1 cellular context compared by ENCODE assay signal in genomic region chr16:11171757-11172299, GRCh38.
A peak's percentile ranks its signal among the peaks of the same experiment; 100 is the strongest.
TF ChIP-seq lines count a peak whose summit lies in the region.

No MANE protein-coding gene starts in this region.

TF ChIP-seq in K562, 482 proteins besides CTCF, POLR2A, EP300 and RAD21 (continued from another document):
- TF ChIP-seq SIN3A (IDR thresholded peaks at IDR 0.05; ENCODE audit: borderline replicate concordance in 2 of 2, control insufficient read depth in 1 of 2, low read depth in 2 of 2, low read length in 2 of 2) = no peak
- no peak for TF ChIP-seq PCBP1 (IDR thresholded peaks at IDR 0.05; ENCODE audit: low read depth, low read length, poor library complexity, severe bottlenecking)
- no peak for TF ChIP-seq TAL1 (IDR thresholded peaks at IDR 0.05)
- no peak for TF ChIP-seq ZNF143 (CRISPR knock-in tag; IDR thresholded peaks at IDR 0.05)
- TF ChIP-seq CREM (IDR thresholded peaks at IDR 0.05; ENCODE audit: low read depth) = no peak
- TF ChIP-seq KAT8 (IDR thresholded peaks at IDR 0.05; ENCODE audit: low read depth) = no peak
- TF ChIP-seq DNMT1 (IDR thresholded peaks at IDR 0.05) = no peak
- TF ChIP-seq CEBPZ (IDR thresholded peaks at IDR 0.05; ENCODE audit: borderline replicate concordance, low read depth, low read length) = no peak
- TF ChIP-seq EP400 (IDR thresholded peaks at IDR 0.05) = no peak
- no peak for TF ChIP-seq ZBTB49 (CRISPR knock-in tag; IDR thresholded peaks at IDR 0.05; ENCODE audit: borderline replicate concordance)
- peak in 1 of 2 experiments; percentile 52; a peak in 1 of 4 replicates for TF ChIP-seq TEAD1 (CRISPR knock-in tag; IDR thresholded peaks at IDR 0.05)
- TF ChIP-seq ZNF695 (CRISPR knock-in tag; IDR thresholded peaks at IDR 0.05) = no peak
- no peak for TF ChIP-seq ZNF124 (CRISPR knock-in tag; IDR thresholded peaks at IDR 0.05)
- TF ChIP-seq THAP7 (CRISPR knock-in tag; IDR thresholded peaks at IDR 0.05) = no peak
- no peak for TF ChIP-seq FOXJ3 (CRISPR knock-in tag; IDR thresholded peaks at IDR 0.05)
- no peak for TF ChIP-seq FUS (optimal IDR thresholded peaks at IDR 0.05; ENCODE audit: low read depth, low read length)
- TF ChIP-seq HMG20A (CRISPR knock-in tag; conservative IDR thresholded peaks at IDR 0.05) = no peak
- TF ChIP-seq IRF1 (CRISPR knock-in tag; IDR thresholded peaks at IDR 0.05; ENCODE audit: borderline replicate concordance) = no peak
- no peak for TF ChIP-seq PPARD (CRISPR knock-in tag; IDR thresholded peaks at IDR 0.05)
- no peak for TF ChIP-seq ESRRA (IDR thresholded peaks at IDR 0.05; ENCODE audit: borderline replicate concordance, low read depth)
- TF ChIP-seq SNAPC5 (CRISPR knock-in tag; IDR thresholded peaks at IDR 0.05) = no peak
- TF ChIP-seq SAP30 (IDR thresholded peaks at IDR 0.05; ENCODE audit: borderline replicate concordance, insufficient read depth, low read depth, low read length, poor library complexity, severe bottlenecking) = no peak
- no peak for TF ChIP-seq PHB (CRISPR knock-in tag; IDR thresholded peaks at IDR 0.05)
- no peak for TF ChIP-seq HDAC3 (IDR thresholded peaks at IDR 0.05; ENCODE audit: borderline replicate concordance, partially characterized antibody)
- no peak for TF ChIP-seq TGIF2 (CRISPR knock-in tag; IDR thresholded peaks at IDR 0.05)
- no peak for TF ChIP-seq ZNF449 (CRISPR knock-in tag; IDR thresholded peaks at IDR 0.05)
- TF ChIP-seq ELF1 (tag; IDR thresholded peaks at IDR 0.05) = no peak
- no peak for TF ChIP-seq ZNF146 (CRISPR knock-in tag; IDR thresholded peaks at IDR 0.05; ENCODE audit: unreplicated experiment)
